11 cellular contexts compared by ENCODE assay signal in the genomic region with DNA sequence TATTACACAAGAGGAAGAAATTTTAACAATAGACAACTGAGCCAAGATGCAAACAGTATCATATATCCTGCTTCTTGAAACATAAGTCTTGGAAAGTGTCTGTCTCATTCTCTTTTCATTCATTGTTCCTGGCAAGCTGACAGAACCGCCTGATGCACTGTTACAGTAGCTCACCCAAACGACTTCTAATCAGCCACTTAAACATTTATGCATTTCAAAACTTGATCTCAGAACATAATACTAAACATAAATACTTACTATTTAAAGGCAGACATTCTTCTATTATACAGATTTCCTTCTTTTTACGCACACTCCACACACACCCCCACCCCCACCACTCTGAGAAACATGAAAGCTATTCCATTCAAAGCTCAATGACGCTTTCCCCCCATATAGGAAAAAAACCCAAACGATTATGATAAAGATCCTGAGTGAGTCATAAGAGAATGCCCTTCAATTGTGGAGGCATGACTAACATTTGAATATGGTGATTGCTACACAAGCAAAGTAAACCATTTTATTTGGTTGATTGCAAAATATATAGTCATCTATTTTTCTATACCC. TPM values are rescaled to one million over a fixed set of nuclear protein-coding genes. Genes with fewer than 3 reads are reported as not detected.
A peak's percentile ranks its signal among the peaks of the same experiment; 100 is the strongest.
DNase-seq lines count a peak whose midpoint lies in the region; ATAC-seq and TF ChIP-seq lines count a peak whose summit lies in the region.
"Had no signal": no experiment of that assay in that cellular context is flagged by ENCODE, and none has a peak within 500 bp of the region (broad histone marks: within the 10 kb centered on the region; RNA-seq: fewer than 3 reads in every experiment).

No MANE protein-coding gene starts in this region.

- H3K4me1 ChIP-seq in IMR-90 (ENCODE audit: control insufficient read depth, insufficient read depth, low read length) = peaks cover 2% of the 10 kb centered on the region; the same call in 1 of the 2 replicates
- H3K4me1 ChIP-seq in SJCRH30 = peaks cover 2% of the 10 kb centered on the region; the same call in 1 of the 2 replicates
- no peaks in the 10 kb centered on the region for H3K4me1 ChIP-seq in Karpas-422 (ENCODE audit: low read length)
- H3K4me1 ChIP-seq: ascending aorta, right atrium auricular region had no signal

- WGBS in IMR-90 (ENCODE audit: extremely low coverage in 2 of 2, insufficient read length in 1 of 2), 2 experiments = no CpG with 5 or more reads among the region's 5 CpGs

- no peak overlapping the region for H3K18ac ChIP-seq in IMR-90 (ENCODE audit: low read depth, low read length)

- H2BK120ac ChIP-seq in IMR-90 (ENCODE audit: low read depth, low read length) = no peak overlapping the region

- H3K9ac ChIP-seq in IMR-90 (ENCODE audit: low read depth, low read length) (no peak overlapping the region), Karpas-422 (ENCODE audit: low read length) (no peak overlapping the region)

- H3K36me3 ChIP-seq in IMR-90 (ENCODE audit: control insufficient read depth, insufficient read depth, low read length) (0 out of 2 replicates have a peak, but pooled peaks cover 2% of the 10 kb centered on the region), kidney epithelial cell (ENCODE audit: control insufficient read depth, insufficient read depth, low read length) (no peaks in the 10 kb centered on the region), SJCRH30 (no peaks in the 10 kb centered on the region), Karpas-422 (ENCODE audit: insufficient read depth, low read length) (no peaks in the 10 kb centered on the region)
- H3K36me3 ChIP-seq: right atrium auricular region had no signal

- H3K56ac ChIP-seq in IMR-90 (ENCODE audit: extremely low read depth, insufficient read depth, low read length) = no peak overlapping the region

- H2AFZ ChIP-seq in IMR-90 (replicated peaks; ENCODE audit: low read length, poor library complexity) = no peak overlapping the region
- no peak overlapping the region for H2AFZ ChIP-seq in Karpas-422 (ENCODE audit: low read length)

- no peak overlapping the region for H3K23ac ChIP-seq in IMR-90 (ENCODE audit: low read depth, low read length)

- in situ Hi-C loops in IMR-90 (cut with MboI; ENCODE audit: low sequenced_read_pairs) = no loop called here

- H3K4ac ChIP-seq in IMR-90 (ENCODE audit: low read depth, low read length) = no peak overlapping the region

- H2BK20ac ChIP-seq in IMR-90 (ENCODE audit: low read depth, low read length) = no peak overlapping the region

- H3K4me2 ChIP-seq in IMR-90 (ENCODE audit: low read depth, low read length) = peak overlapping the region; percentile 28; the same call in 1 of the 2 replicates
- no peak overlapping the region for H3K4me2 ChIP-seq in Karpas-422 (ENCODE audit: low read depth, low read length, poor library complexity, severe bottlenecking)

- no peak overlapping the region for H4K8ac ChIP-seq in IMR-90 (ENCODE audit: low read depth in 2 of 2, low read length in 2 of 2)

- H3K9me3 ChIP-seq in IMR-90 (ENCODE audit: control insufficient read depth, insufficient read depth, low read length) (no peaks in the 10 kb centered on the region), SJCRH30 (replicated peaks) (no peaks in the 10 kb centered on the region), Karpas-422 (ENCODE audit: low read length) (no peaks in the 10 kb centered on the region)
- H3K9me3 ChIP-seq: ascending aorta, right atrium auricular region had no signal

- H4K20me1 ChIP-seq in IMR-90 (ENCODE audit: insufficient read depth, low read length) = no peaks in the 10 kb centered on the region
- H4K20me1 ChIP-seq in Karpas-422 (ENCODE audit: insufficient read depth, low read depth, low read length) = no peaks in the 10 kb centered on the region

- H3K27me3 ChIP-seq in IMR-90 (ENCODE audit: control insufficient read depth, insufficient read depth, low read length) (no peaks in the 10 kb centered on the region), kidney epithelial cell (ENCODE audit: control insufficient read depth, insufficient read depth, low read length) (no peaks in the 10 kb centered on the region), SJCRH30 (no peaks in the 10 kb centered on the region), Karpas-422 (ENCODE audit: low read length) (no peaks in the 10 kb centered on the region)
- H3K27me3 ChIP-seq: ascending aorta, right atrium auricular region had no signal

- no peak overlapping the region for H2AK5ac ChIP-seq in IMR-90 (ENCODE audit: low read depth, low read length)

- H3K4me3 ChIP-seq in AG10803 (ENCODE audit: low read length) (no peak overlapping the region), IMR-90 (ENCODE audit: insufficient read depth, low read depth, low read length) (no peak overlapping the region), kidney epithelial cell (ENCODE audit: low read depth, low read length) (no peak overlapping the region), SJCRH30 (no peak overlapping the region), Karpas-422 (ENCODE audit: low read length) (no peak overlapping the region)
- H3K4me3 ChIP-seq: ascending aorta, right atrium auricular region had no signal

- TF ChIP-seq CTCF in AG10803 (conservative IDR thresholded peaks at IDR 0.05; ENCODE audit: low read length) (no peak), IMR-90 (conservative IDR thresholded peaks at IDR 0.05; ENCODE audit: low read depth, low read length) (no peak), kidney epithelial cell (IDR thresholded peaks at IDR 0.05; ENCODE audit: insufficient read depth, low read length, poor library complexity, severe bottlenecking) (no peak)

- POLR2A ChIA-PET in IMR-90 (lab: Charles Lee; ENCODE audit: unreplicated experiment) = no interaction called here

- CTCF ChIA-PET in IMR-90 (lab: Yijun Ruan, JAX) = interaction anchor here (0.6 kb wide), 1 partner anchor 71 kb away, joined by 5 read pairs; no protein-coding TSS in a partner anchor

- no peak overlapping the region for H2AK9ac ChIP-seq in IMR-90 (replicated peaks; ENCODE audit: low read depth, low read length, poor library complexity)

- H2BK5ac ChIP-seq in IMR-90 (ENCODE audit: low read depth, low read length, poor library complexity, severe bottlenecking) = no peak overlapping the region

- peak; percentile 92 for ATAC-seq in IMR-90 (ENCODE audit: low read depth)
- no peak for ATAC-seq in stimulated activated naive CD8-positive, alpha-beta T cell treated with anti-CD3 and anti-CD28 coated beads, Interleukin-15, Interleukin-2, amounts not matched to agents 100 U/mL and 50 U/mL, for 24 hours
- ATAC-seq: stimulated activated effector memory CD8-positive, alpha-beta T cell treated with anti-CD3 and anti-CD28 coated beads, Interleukin-12 subunit alpha, Interleukin-12 subunit beta, amount 100 ng/mL, for 72 hours had no signal

- peak; percentile 72 for DNase-seq in AG10803 (ENCODE audit: low read depth)
- DNase-seq in IMR-90 = peak; percentile 95
- peak; percentile 80 for DNase-seq in amniotic stem cell (lab: John Stamatoyannopoulos, UW)
- peak; percentile 12 for DNase-seq in kidney epithelial cell (ENCODE audit: low read depth)
- DNase-seq in stimulated activated naive CD8-positive, alpha-beta T cell treated with anti-CD3 and anti-CD28 coated beads, Interleukin-15, Interleukin-2, amounts not matched to agents 100 U/mL and 50 U/mL, for 24 hours = no peak
- DNase-seq in SJCRH30 = no peak
- no peak for DNase-seq in Karpas-422
- no peak for DNase-seq in HT-29 (ENCODE audit: low spot score)

- H3K27ac ChIP-seq in IMR-90 (ENCODE audit: insufficient read depth, low read length) (no peak overlapping the region), SJCRH30 (no peak overlapping the region), Karpas-422 (ENCODE audit: low read length) (no peak overlapping the region)
- H3K27ac ChIP-seq: ascending aorta, right atrium auricular region had no signal

- BruUV-seq in IMR-90 (replicated peaks; lab: Mats Ljungman, UMichigan) = no TSS peak

- no peak overlapping the region for H4K5ac ChIP-seq in IMR-90 (ENCODE audit: low read depth, low read length)

- H4K91ac ChIP-seq in IMR-90 (ENCODE audit: insufficient read depth, low read depth, low read length) = no peak overlapping the region

- H3K9me1 ChIP-seq in IMR-90 (ENCODE audit: insufficient read depth, low read length) = 0 out of 2 replicates have a peak, but pooled peaks cover 3% of the 10 kb centered on the region

- no peaks in the 10 kb centered on the region for H3K79me2 ChIP-seq in Karpas-422 (ENCODE audit: low read length)

- H2BK15ac ChIP-seq in IMR-90 (ENCODE audit: low read depth, low read length) = no peak overlapping the region

- no peak overlapping the region for H3K14ac ChIP-seq in IMR-90 (replicated peaks; ENCODE audit: low read depth, low read length)

- no peaks in the 10 kb centered on the region for H3K9me2 ChIP-seq in Karpas-422 (replicated peaks; ENCODE audit: insufficient read depth, low read length)

- dilution Hi-C loops in IMR-90 (cut with HindIII; ENCODE audit: low sequenced_read_pairs, unreplicated experiment) = no loop called here

- intact Hi-C loops in IMR-90 (cut with micrococcal nuclease) = no loop called here

- no peak for TF ChIP-seq POLR2A in IMR-90 (IDR thresholded peaks at IDR 0.05; ENCODE audit: low read depth, low read length)

- no peaks in the 10 kb centered on the region for H3K79me1 ChIP-seq in IMR-90 (ENCODE audit: low read depth in 1 of 2, low read length in 2 of 2)

- TF ChIP-seq RAD21 in IMR-90 (IDR thresholded peaks at IDR 0.05; ENCODE audit: low read length) = no peak

TF ChIP-seq in IMR-90, 13 proteins besides CTCF, POLR2A, EP300 and RAD21 (continues in another document):
- TF ChIP-seq, protein P1, sequence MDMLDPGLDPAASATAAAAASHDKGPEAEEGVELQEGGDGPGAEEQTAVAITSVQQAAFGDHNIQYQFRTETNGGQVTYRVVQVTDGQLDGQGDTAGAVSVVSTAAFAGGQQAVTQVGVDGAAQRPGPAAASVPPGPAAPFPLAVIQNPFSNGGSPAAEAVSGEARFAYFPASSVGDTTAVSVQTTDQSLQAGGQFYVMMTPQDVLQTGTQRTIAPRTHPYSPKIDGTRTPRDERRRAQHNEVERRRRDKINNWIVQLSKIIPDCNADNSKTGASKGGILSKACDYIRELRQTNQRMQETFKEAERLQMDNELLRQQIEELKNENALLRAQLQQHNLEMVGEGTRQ (IDR thresholded peaks at IDR 0.05; ENCODE audit: low read depth, low read length) = no peak
- TF ChIP-seq RCOR1 (IDR thresholded peaks at IDR 0.05; ENCODE audit: insufficient replicate concordance, low read length) = no peak
- no peak for TF ChIP-seq CHD1 (IDR thresholded peaks at IDR 0.05; ENCODE audit: low read depth, low read length)
- TF ChIP-seq MAZ (IDR thresholded peaks at IDR 0.05; ENCODE audit: borderline replicate concordance, low read depth, low read length) = no peak

RNA-seq across cellular contexts. Expression of gene SHTN1, which starts 30.5 kb away (rescaled TPM):
- 0.54 and 1.4 TPM in 2 replicates for total RNA-seq in IMR-90 (2012; rRNA removed)
- 1.9 and 2.3 TPM in 2 replicates for polyA plus RNA-seq in IMR-90 (2012; rRNA removed)
- 0.23 and 0.28 TPM in 2 replicates for polyA plus RNA-seq in IMR-90 (2012; cell fraction: cytosol; rRNA removed)
- polyA plus RNA-seq in IMR-90 (2012; cell fraction: nucleus; rRNA removed; ENCODE audit: low replicate concordance) = 1.1 and 15.5 TPM in 2 replicates
- total RNA-seq in kidney epithelial cell = 12.0 TPM in 2 replicates
- 7.1 and 8.8 TPM in 2 replicates for total RNA-seq in SJCRH30 (2014; rRNA removed; shearing (Covaris generic))
- not detected in 2 replicates for total RNA-seq in Karpas-422 (2014; rRNA removed; shearing (Covaris generic); ENCODE audit: low replicate concordance)
- total RNA-seq in HT-29 (2014; rRNA removed; shearing (Covaris generic)) = 4.5 and 4.7 TPM in 2 replicates

Comparison
In these comparisons a context has a peak if more than half of its experiments do, and no peak if none do; other contexts are left out.
1. DNase-seq: peak in AG10803 (single experiment), IMR-90 (single experiment), amniotic stem cell (single experiment) and kidney epithelial cell (single experiment); none in stimulated activated naive CD8-positive, alpha-beta T cell treated with anti-CD3 and anti-CD28 coated beads, Interleukin-15, Interleukin-2, amounts not matched to agents 100 U/mL and 50 U/mL, for 24 hours (single experiment), SJCRH30 (0 of 2), Karpas-422 (single experiment) and HT-29 (single experiment).